In the genomic region with DNA sequence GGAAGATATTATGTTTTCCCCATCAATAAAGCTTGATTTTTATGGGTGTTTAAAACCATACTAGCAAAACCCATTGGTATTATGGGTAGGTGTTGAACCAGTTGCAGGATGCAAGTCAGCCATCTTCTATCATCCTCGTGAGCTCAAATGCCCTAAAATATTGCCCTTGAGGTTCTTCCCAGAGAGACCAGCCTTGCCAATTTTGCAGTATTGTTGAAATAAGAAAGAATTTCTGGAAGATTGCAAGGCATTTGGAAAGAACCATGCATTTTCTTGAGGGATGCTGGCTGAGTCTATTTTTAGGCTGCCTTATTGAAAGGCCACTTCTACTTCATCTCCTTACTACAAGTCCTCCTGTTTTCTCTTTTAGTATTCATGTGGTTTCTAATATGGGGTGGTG, we compare ENCODE assay signal across 15 cellular contexts.
A peak's percentile ranks its signal among the peaks of the same experiment; 100 is the strongest.
DNase-seq lines count a peak whose midpoint lies in the region.
"Had no signal": no experiment of that assay in that cellular context is flagged by ENCODE, and none has a peak within 500 bp of the region (broad histone marks: within the 10 kb centered on the region; RNA-seq: fewer than 3 reads in every experiment).

No MANE protein-coding gene starts in this region.

- H3K9ac ChIP-seq in BLaER1 (no peak overlapping the region), Karpas-422 (ENCODE audit: low read length) (no peak overlapping the region), subcutaneous abdominal adipose tissue (ENCODE audit: low read length in 5 of 5) (no peak overlapping the region)

- H3K4me1 ChIP-seq in BLaER1 (peaks cover 16% of the 10 kb centered on the region), Karpas-422 (ENCODE audit: low read length) (peaks cover 22% of the 10 kb centered on the region), subcutaneous abdominal adipose tissue (ENCODE audit: control insufficient read depth in 5 of 5, insufficient read depth in 5 of 5, low read length in 5 of 5) (peaks cover 2 to 31% (median 20%) of the 10 kb centered on the region in 5 donors)
- H3K4me1 ChIP-seq: Peyer's patch had no signal

- H3K27me3 ChIP-seq in BLaER1: no peaks in the 10 kb centered on the region
- peaks cover 3% of the 10 kb centered on the region; the same call in 1 of the 2 replicates for H3K27me3 ChIP-seq in Karpas-422 (ENCODE audit: low read length)
- H3K27me3 ChIP-seq in subcutaneous abdominal adipose tissue (ENCODE audit: control insufficient read depth in 5 of 5, insufficient read depth in 4 of 5, low read length in 5 of 5): no peaks in the 10 kb centered on the region
- H3K27me3 ChIP-seq: Peyer's patch had no signal

- no peaks in the 10 kb centered on the region for H3K9me2 ChIP-seq in Karpas-422 (replicated peaks; ENCODE audit: insufficient read depth, low read length)

- peak overlapping the region; percentile 55; the same call in 1 of the 2 replicates for H2AFZ ChIP-seq in Karpas-422 (ENCODE audit: low read length)

- H3K27ac ChIP-seq in BLaER1 (no peak overlapping the region), Karpas-422 (ENCODE audit: low read length) (no peak overlapping the region), subcutaneous abdominal adipose tissue (ENCODE audit: low read depth, low read length) (peak overlapping the region; percentile 22)

- H3K4me3 ChIP-seq in BLaER1 (no peak overlapping the region), Karpas-422 (ENCODE audit: low read length) (no peak overlapping the region), subcutaneous abdominal adipose tissue (ENCODE audit: low read depth in 1 of 5, low read length in 5 of 5) (no peak overlapping the region)
- H3K4me3 ChIP-seq: Peyer's patch had no signal

- H3K4me2 ChIP-seq in BLaER1: peak overlapping the region; percentile 39
- no peak overlapping the region for H3K4me2 ChIP-seq in Karpas-422 (ENCODE audit: low read depth, low read length, poor library complexity, severe bottlenecking)

- H3K79me2 ChIP-seq in Karpas-422 (ENCODE audit: low read length): no peaks in the 10 kb centered on the region

- H4K20me1 ChIP-seq in BLaER1: no peaks in the 10 kb centered on the region
- H4K20me1 ChIP-seq in Karpas-422 (ENCODE audit: insufficient read depth, low read depth, low read length): no peaks in the 10 kb centered on the region

- H3K36me3 ChIP-seq in BLaER1 (no peaks in the 10 kb centered on the region), Karpas-422 (ENCODE audit: insufficient read depth, low read length) (no peaks in the 10 kb centered on the region), subcutaneous abdominal adipose tissue (ENCODE audit: control insufficient read depth in 5 of 5, insufficient read depth in 5 of 5, low read length in 5 of 5) (no peaks in the 10 kb centered on the region)
- H3K36me3 ChIP-seq: Peyer's patch had no signal

- H3K9me3 ChIP-seq in BLaER1 (peaks cover 33% of the 10 kb centered on the region), Karpas-422 (ENCODE audit: low read length) (peaks cover 5% of the 10 kb centered on the region), subcutaneous abdominal adipose tissue (ENCODE audit: control insufficient read depth in 5 of 5, low read length in 5 of 5) (peaks cover 0 to 6% (median 0%) of the 10 kb centered on the region in 5 donors)
- H3K9me3 ChIP-seq: Peyer's patch had no signal

- DNase-seq in Karpas-422: no peak
- DNase-seq in fibroblast of gingiva (ENCODE audit: low read depth): peak; percentile 72
- DNase-seq in iPS-NIHi11 (ENCODE audit: low spot score): no peak
- DNase-seq in epidermal melanocyte (ENCODE audit: insufficient read length, low spot score): no peak
- DNase-seq in foreskin melanocyte: no peak
- DNase-seq in DMS153 (lab: John Stamatoyannopoulos, UW): no peak
- DNase-seq: CD4-positive, alpha-beta memory T cell; H9; NCI-H1417 treated with DMSO at 0.1 percent for 48 hours; NCI-H2029 treated with DMSO at 0.1 percent for 48 hours; NCI-H510A treated with DMSO at 0.1 percent for 48 hours; Peyer's patch; SHP77 had no signal
